In genomic region chr10:113819989-113820388, GRCh38 we compare ENCODE assay signal across 2 cellular contexts.
TF ChIP-seq lines count a peak whose summit lies in the region.

No MANE protein-coding gene starts in this region.

TF ChIP-seq in GM23338, 12 proteins besides CTCF, POLR2A, EP300 and RAD21:
- TF ChIP-seq EZH2phosphoT487 (IDR thresholded peaks at IDR 0.05; ENCODE audit: unreplicated experiment) (no peak), ZNF462 (CRISPR knock-in tag; IDR thresholded peaks at IDR 0.05) (no peak), NANOG (IDR thresholded peaks at IDR 0.05; ENCODE audit: borderline replicate concordance) (no peak)
TF ChIP-seq in GM23338: peak in this region for 0.

TF ChIP-seq in SK-N-SH treated with all-trans-retinoic acid at 6 μM for 48 hours, 23 proteins besides CTCF, POLR2A, EP300 and RAD21 (continued from another document):
- TF ChIP-seq ZC3H10 (CRISPR knock-in tag; IDR thresholded peaks at IDR 0.05), result no peak
- no peak for TF ChIP-seq ISL1 (CRISPR knock-in tag; IDR thresholded peaks at IDR 0.05)
- TF ChIP-seq OSR1 (CRISPR knock-in tag; IDR thresholded peaks at IDR 0.05), result no peak
- TF ChIP-seq POU6F1 (CRISPR knock-in tag; IDR thresholded peaks at IDR 0.05; ENCODE audit: borderline replicate concordance, low read depth), result no peak
- TF ChIP-seq SNAI2 (CRISPR knock-in tag; IDR thresholded peaks at IDR 0.05), result no peak
- no peak for TF ChIP-seq RARB (CRISPR knock-in tag; IDR thresholded peaks at IDR 0.05)
- TF ChIP-seq CSDC2 (CRISPR knock-in tag; IDR thresholded peaks at IDR 0.05), result no peak
- TF ChIP-seq ZNF70 (CRISPR knock-in tag; IDR thresholded peaks at IDR 0.05), result no peak
- no peak for TF ChIP-seq TOX (CRISPR knock-in tag; IDR thresholded peaks at IDR 0.05; ENCODE audit: borderline replicate concordance)
- TF ChIP-seq CREB5 (CRISPR knock-in tag; IDR thresholded peaks at IDR 0.05; ENCODE audit: low read depth), result no peak
- TF ChIP-seq ZNF565 (CRISPR knock-in tag; conservative IDR thresholded peaks at IDR 0.05; ENCODE audit: low read depth), result no peak
- no peak for TF ChIP-seq ZFP3 (CRISPR knock-in tag; IDR thresholded peaks at IDR 0.05)
- TF ChIP-seq PPARA (CRISPR knock-in tag; IDR thresholded peaks at IDR 0.05; ENCODE audit: borderline replicate concordance), result no peak
- TF ChIP-seq TCF4 (CRISPR knock-in tag; IDR thresholded peaks at IDR 0.05; ENCODE audit: borderline replicate concordance), result no peak
- TF ChIP-seq PATZ1 (CRISPR knock-in tag; IDR thresholded peaks at IDR 0.05; ENCODE audit: borderline replicate concordance), result no peak
- TF ChIP-seq ZNF8 (CRISPR knock-in tag; IDR thresholded peaks at IDR 0.05), result no peak
- no peak for TF ChIP-seq TSHZ2 (CRISPR knock-in tag; IDR thresholded peaks at IDR 0.05)
- TF ChIP-seq ZFP30 (CRISPR knock-in tag; IDR thresholded peaks at IDR 0.05), result no peak
